ENCODE assay signal across 8 cellular contexts in the genomic region with DNA sequence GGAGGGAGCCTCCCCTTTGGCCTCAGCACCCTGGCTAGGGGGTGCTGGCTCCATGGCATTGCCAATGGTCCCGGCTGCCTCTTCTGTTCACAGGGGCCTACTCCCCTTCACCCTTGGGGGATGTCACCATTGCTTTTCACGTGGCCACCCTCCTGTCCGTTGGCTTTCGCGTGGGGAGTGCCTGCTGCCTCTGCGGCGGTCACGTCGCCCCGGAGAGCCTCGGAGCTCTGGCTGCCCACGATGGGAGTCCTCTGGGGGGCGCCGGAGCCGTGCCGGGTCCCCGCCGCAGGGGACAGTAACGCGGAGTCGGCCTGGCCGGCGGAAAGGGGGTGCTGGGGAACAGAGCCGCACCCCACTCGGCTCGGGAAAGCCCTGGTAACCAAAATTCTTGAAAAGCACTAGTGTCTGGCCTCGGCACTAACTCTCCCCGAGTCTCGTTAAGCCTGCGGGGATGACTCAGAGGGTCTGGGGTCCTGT. TPM values are rescaled to one million over a fixed set of nuclear protein-coding genes. Genes with fewer than 3 reads are reported as not detected.
DNase-seq lines count a peak whose midpoint lies in the region; ATAC-seq, FAIRE-seq and TF ChIP-seq lines count a peak whose summit lies in the region.

No MANE protein-coding gene starts in this region.

- no peak for TF ChIP-seq POLR2A in HepG2 (IDR thresholded peaks at IDR 0.05; ENCODE audit: insufficient read depth in 1 of 2, low read depth in 2 of 2, low read length in 2 of 2)

- no peak for TF ChIP-seq EP300 in HepG2 (IDR thresholded peaks at IDR 0.05; ENCODE audit: low read depth in 2 of 2, low read length in 2 of 2)
- no peak for TF ChIP-seq EP300 in HepG2 (CRISPR knock-in tag; IDR thresholded peaks at IDR 0.05; ENCODE audit: borderline replicate concordance)

- no peaks in the 10 kb centered on the region; a peak in 2 of 5 replicates for H3K27me3 ChIP-seq in HepG2 (ENCODE audit: control insufficient read depth in 1 of 2, insufficient read depth in 2 of 2, low read length in 2 of 2)

- H3K4me3 Mint-ChIP-seq in T-cell = peak overlapping the region; percentile 78 to 81 (median 80)
- H3K4me3 Mint-ChIP-seq in chondrocyte (ENCODE audit: unreplicated experiment) = peak overlapping the region; percentile 75

- H3K9me3 Mint-ChIP-seq in T-cell (no peaks in the 10 kb centered on the region), chondrocyte (ENCODE audit: low read depth) (no peaks in the 10 kb centered on the region)

- peak; percentile 52 for DNase-seq in AG08396 (ENCODE audit: low spot score)
- DNase-seq in T-cell = peak in 16 of 34 experiments; percentile 2 to 33 (median 12)
- no peak for DNase-seq in chondrocyte (ENCODE audit: low spot score)
- no peak for DNase-seq in HepG2 (ENCODE audit: low spot score)
- DNase-seq in stimulated activated CD8-positive, alpha-beta memory T cell treated with anti-CD3 and anti-CD28 coated beads, Interleukin-15, amount 100 ng/mL, for 1 hour (ENCODE audit: low read depth) = peak; percentile 4
- no peak for DNase-seq in occipital lobe (lab: John Stamatoyannopoulos, UW)

- H3K4me1 ChIP-seq in HepG2 (ENCODE audit: insufficient read depth, low read length) = peaks cover 19% of the 10 kb centered on the region

- H3K4me1 Mint-ChIP-seq in T-cell (peaks cover 18 to 31% (median 29%) of the 10 kb centered on the region in 3 donors), chondrocyte (ENCODE audit: low read depth) (peaks cover 11% of the 10 kb centered on the region)

- H3K9me3 ChIP-seq in HepG2 (ENCODE audit: low read length) = no peaks in the 10 kb centered on the region

- H3K27me3 Mint-ChIP-seq in T-cell = no peaks in the 10 kb centered on the region
- H3K27me3 Mint-ChIP-seq in chondrocyte (ENCODE audit: low read depth) = no peaks in the 10 kb centered on the region

- CTCF ChIA-PET in T-cell (lab: Charles Lee) = interaction anchor here (0.6 to 1.6 kb wide), 5 partner anchors 52 to 295 kb away, joined by 3 to 8 read pairs (median 4); no protein-coding TSS in a partner anchor
- CTCF ChIA-PET in HepG2 (lab: Yijun Ruan, JAX; ENCODE audit: low intra/inter-chr PET ratio, low total read pairs) = interaction anchor here (1.2 to 2.2 kb wide), 5 partner anchors 106 to 294 kb away, joined by 3 to 10 read pairs (median 5); no protein-coding TSS in a partner anchor

- H3K9ac ChIP-seq in HepG2 (ENCODE audit: insufficient read depth, low read depth, low read length) = peak overlapping the region; percentile 84

- 0% methylated on average over 29 of the region's 30 CpGs for WGBS in HepG2 (ENCODE audit: low lambda C conversion rate)

- H3K27ac Mint-ChIP-seq in T-cell (peak overlapping the region; percentile 79 to 82), chondrocyte (ENCODE audit: unreplicated experiment) (peak overlapping the region; percentile 27)

- in situ Hi-C loops in HepG2 (cut with HindIII; ENCODE audit: extremely low pct_ligation_motif_present, low pct_unique_long_range_greater_than_20kb) = loop anchor here (10.0 kb wide), 1 partner anchor 289 kb away; no protein-coding TSS in a partner anchor

- POLR2A ChIA-PET in T-cell (lab: Charles Lee) = no interaction called here
- POLR2A ChIA-PET in HepG2 (lab: Yijun Ruan, JAX) = interaction anchor here (1.9 kb wide), 1 partner anchor 19 kb away, joined by 6 read pairs; no protein-coding TSS in a partner anchor

- H4K20me1 ChIP-seq in HepG2 (ENCODE audit: insufficient read depth, low read length) = no peaks in the 10 kb centered on the region

- H3K4me2 ChIP-seq in HepG2 (ENCODE audit: low read depth, low read length) = peak overlapping the region; percentile 90

- BruUV-seq in HepG2 (replicated peaks; lab: Mats Ljungman, UMichigan) = TSS peak; percentile 78

- TF ChIP-seq CTCF in chondrocyte (IDR thresholded peaks at IDR 0.05) (peak; percentile 31), HepG2 (CRISPR knock-in tag; IDR thresholded peaks at IDR 0.05) (peak; percentile 90)

- no peak overlapping the region for H2AFZ ChIP-seq in HepG2 (ENCODE audit: low read length)

- TF ChIP-seq RAD21 in HepG2 (CRISPR knock-in tag; IDR thresholded peaks at IDR 0.05) = no peak; the same call in 1 of the 2 replicates

- H3K79me2 ChIP-seq in HepG2 (ENCODE audit: insufficient read depth, low read length) = peaks cover 8% of the 10 kb centered on the region

- FAIRE-seq in HepG2 (lab: Jason Lieb, UNC) = no peak

- H3K36me3 Mint-ChIP-seq in T-cell (peaks cover 14% of the 10 kb centered on the region), chondrocyte (ENCODE audit: low read depth) (peaks cover 12% of the 10 kb centered on the region)

- intact Hi-C loops in HepG2 (cut with micrococcal nuclease; ENCODE audit: unreplicated experiment) = loop anchor here (5.0 kb wide), 1 partner anchor 296 kb away; the partner anchor contains the start of gene PERP

- peak overlapping the region; percentile 55 for H3K27ac ChIP-seq in HepG2 (ENCODE audit: extremely low read length, insufficient read depth, low read length)

- ATAC-seq in GM18511 (IDR thresholded peaks at IDR 0.05; ENCODE audit: unreplicated experiment) (peak; percentile 17), HG03432 (IDR thresholded peaks at IDR 0.05; ENCODE audit: unreplicated experiment) (peak; percentile 26), T-cell (replicated peaks in 1 of 4) (peak; percentile 9 to 21 (median 18)), HepG2 (peak; percentile 68)

- peak overlapping the region; percentile 73 to 89 (median 84) for H3K4me3 ChIP-seq in HepG2 (replicated peaks in 1 of 3; ENCODE audit: insufficient read depth in 1 of 3, low read depth in 2 of 3, low read length in 3 of 3)

- peaks cover 8 to 25% of the 10 kb centered on the region in 2 experiments for H3K36me3 ChIP-seq in HepG2 (replicated peaks in 1 of 2; ENCODE audit: control insufficient read depth in 1 of 2, insufficient read depth in 2 of 2, low read length in 2 of 2)

TF ChIP-seq in HepG2, 621 proteins besides CTCF, POLR2A, EP300 and RAD21 (continues in another document):
- TF ChIP-seq PHF8 (CRISPR knock-in tag; IDR thresholded peaks at IDR 0.05) (peak; percentile 54), ZNF207 (IDR thresholded peaks at IDR 0.05; ENCODE audit: borderline replicate concordance) (no peak), NFIB (CRISPR knock-in tag; IDR thresholded peaks at IDR 0.05; ENCODE audit: borderline replicate concordance) (0 out of 2 replicates have a peak, but pooled peaks have one; percentile 55), CHD4 (IDR thresholded peaks at IDR 0.05; ENCODE audit: borderline replicate concordance, low read length) (no peak), GZF1 (CRISPR knock-in tag; IDR thresholded peaks at IDR 0.05) (0 out of 2 replicates have a peak, but pooled peaks have one; percentile 62)

RNA-seq across cellular contexts. Expression of gene HEBP2, which starts 0.7 kb away (rescaled TPM):
- total RNA-seq in T-cell (10 to 100 TPM; 18.8 to 54.0 (median 45.7) TPM), chondrocyte (28.2 to 43.7 TPM (median 42.5 TPM) in 3 replicates), HepG2 (2016; rRNA removed; fragmentation: Illumina TruSeq; extraction: Trizol) (63.5 and 72.8 TPM in 2 replicates), occipital lobe (6.6 TPM)
- 166 and 170 TPM in 2 replicates for total RNA-seq in HepG2 (2016; cell fraction: cytosol; rRNA removed; fragmentation: Illumina TruSeq; extraction: Trizol; ENCODE audit: low read depth)
- total RNA-seq in HepG2 (2016; cell fraction: insoluble cytoplasmic fraction; rRNA removed; fragmentation: Illumina TruSeq; extraction: Trizol) = 59.3 and 73.4 TPM in 2 replicates
- 169 and 174 TPM in 2 replicates for total RNA-seq in HepG2 (2016; cell fraction: membrane; rRNA removed; fragmentation: Illumina TruSeq; extraction: Trizol)
- 26.7 and 33.2 TPM in 2 replicates for total RNA-seq in HepG2 (2016; cell fraction: nucleus; rRNA removed; fragmentation: Illumina TruSeq; extraction: Trizol)
- 13.5 and 16.0 TPM in 2 replicates for polyA plus RNA-seq in HepG2 (2011; rRNA removed)
- polyA plus RNA-seq in HepG2 (2011; cell fraction: cytosol; rRNA removed) = 10.7 and 20.4 TPM in 2 replicates
- polyA plus RNA-seq in HepG2 (2011; cell fraction: nucleus; rRNA removed) = 8.3 and 8.5 TPM in 2 replicates
- 22.1 and 42.4 TPM in 2 replicates for polyA plus RNA-seq in HepG2 (2012)
- polyA plus RNA-seq in HepG2 (2016; cell fraction: cytosol; fragmentation: Illumina TruSeq; extraction: Trizol; ENCODE audit: low read depth) = 232 and 243 TPM in 2 replicates
- polyA plus RNA-seq in HepG2 (2016; cell fraction: insoluble cytoplasmic fraction; fragmentation: Illumina TruSeq; extraction: Trizol; ENCODE audit: low read depth) = 51.6 and 57.6 TPM in 2 replicates
- 144 and 151 TPM in 2 replicates for polyA plus RNA-seq in HepG2 (2016; cell fraction: membrane; fragmentation: Illumina TruSeq; extraction: Trizol; ENCODE audit: low read depth)
- polyA plus RNA-seq in HepG2 (2016; cell fraction: nucleus; fragmentation: Illumina TruSeq; extraction: Trizol; ENCODE audit: insufficient read depth, low read depth) = 47.5 and 48.3 TPM in 2 replicates
- 0.23 and 2.4 TPM in 2 replicates for polyA minus RNA-seq in HepG2 (2011; rRNA and poly(A)+ RNA removed; ENCODE audit: low replicate concordance)
- polyA minus RNA-seq in HepG2 (2011; cell fraction: cytosol; rRNA and poly(A)+ RNA removed) = 4.3 and 5.5 TPM in 2 replicates
- 8.5 and 8.8 TPM in 2 replicates for polyA minus RNA-seq in HepG2 (2011; cell fraction: nucleus; rRNA and poly(A)+ RNA removed)

RNA-seq across cellular contexts. Expression of gene SMIM28, which starts 25.7 kb away (rescaled TPM):
- total RNA-seq in T-cell (not detected), chondrocyte (not detected in 3 replicates), HepG2 (2016; rRNA removed; fragmentation: Illumina TruSeq; extraction: Trizol) (not detected in 2 replicates), occipital lobe (not detected)
- total RNA-seq in HepG2 (2016; cell fraction: cytosol; rRNA removed; fragmentation: Illumina TruSeq; extraction: Trizol; ENCODE audit: low read depth) = not detected in 2 replicates
- not detected in 2 replicates for total RNA-seq in HepG2 (2016; cell fraction: insoluble cytoplasmic fraction; rRNA removed; fragmentation: Illumina TruSeq; extraction: Trizol)
- not detected in 2 replicates for total RNA-seq in HepG2 (2016; cell fraction: membrane; rRNA removed; fragmentation: Illumina TruSeq; extraction: Trizol)
- total RNA-seq in HepG2 (2016; cell fraction: nucleus; rRNA removed; fragmentation: Illumina TruSeq; extraction: Trizol) = not detected in 2 replicates
- polyA plus RNA-seq in HepG2 (2011; rRNA removed) = not detected in 2 replicates
- not detected in 2 replicates for polyA plus RNA-seq in HepG2 (2011; cell fraction: cytosol; rRNA removed)
- polyA plus RNA-seq in HepG2 (2011; cell fraction: nucleus; rRNA removed) = not detected in 2 replicates
- polyA plus RNA-seq in HepG2 (2012) = not detected in 2 replicates
- polyA plus RNA-seq in HepG2 (2016; cell fraction: cytosol; fragmentation: Illumina TruSeq; extraction: Trizol; ENCODE audit: low read depth) = not detected in 2 replicates
- not detected in 2 replicates for polyA plus RNA-seq in HepG2 (2016; cell fraction: insoluble cytoplasmic fraction; fragmentation: Illumina TruSeq; extraction: Trizol; ENCODE audit: low read depth)
- polyA plus RNA-seq in HepG2 (2016; cell fraction: membrane; fragmentation: Illumina TruSeq; extraction: Trizol; ENCODE audit: low read depth) = not detected in 2 replicates
- not detected in 2 replicates for polyA plus RNA-seq in HepG2 (2016; cell fraction: nucleus; fragmentation: Illumina TruSeq; extraction: Trizol; ENCODE audit: insufficient read depth, low read depth)
- polyA minus RNA-seq in HepG2 (2011; rRNA and poly(A)+ RNA removed; ENCODE audit: low replicate concordance) = not detected in 2 replicates
- not detected in 2 replicates for polyA minus RNA-seq in HepG2 (2011; cell fraction: cytosol; rRNA and poly(A)+ RNA removed)
- not detected in 2 replicates for polyA minus RNA-seq in HepG2 (2011; cell fraction: nucleus; rRNA and poly(A)+ RNA removed)

Comparison
In these comparisons a context has a peak if more than half of its experiments do, and no peak if none do; other contexts are left out.
1. DNase-seq: peak in AG08396 (single experiment) and stimulated activated CD8-positive, alpha-beta memory T cell treated with anti-CD3 and anti-CD28 coated beads, Interleukin-15, amount 100 ng/mL, for 1 hour (single experiment); none in chondrocyte (single experiment), HepG2 (single experiment) and occipital lobe (single experiment).
2. ATAC-seq: peak in every context shown above with its lines; median percentile 68 in HepG2; 26 in HG03432; 18 in T-cell; 17 in GM18511.